ENCODE assay signal across 8 cellular contexts in genomic region chr9:97412628-97413382, GRCh38. TPM values are rescaled to one million over a fixed set of nuclear protein-coding genes. Genes with fewer than 3 reads are reported as not detected.
DNase-seq lines count a peak whose midpoint lies in the region; ATAC-seq, FAIRE-seq and TF ChIP-seq lines count a peak whose summit lies in the region.

No MANE protein-coding gene starts in this region.

- peak overlapping the region; percentile 82 for H3K4me3 Mint-ChIP-seq in activated CD8-positive, alpha-beta T cell treated with anti-CD3 and anti-CD28 coated beads, Interleukin-2, amount 10 ng/mL, durations not matched to agents 7 days and 5 days

- 100% methylated on average over 1 of the region's 16 CpGs for WGBS in trophoblast cell (ENCODE audit: extremely low coverage, insufficient coverage, insufficient read length)

- H3K18ac ChIP-seq in trophoblast cell (ENCODE audit: low read length) = no peak overlapping the region

- no peak for DNase-seq in AG04450 (ENCODE audit: low read depth, low spot score)
- DNase-seq in HTR-8/SVneo (ENCODE audit: insufficient read length, low spot score) = peak; percentile 22
- DNase-seq in activated CD8-positive, alpha-beta T cell treated with anti-CD3 and anti-CD28 coated beads, Interleukin-2, amount 10 ng/mL, durations not matched to agents 7 days and 5 days = no peak
- DNase-seq in cardiac muscle cell (ENCODE audit: low read depth in 1 of 2, low spot score in 1 of 2) = peak in 1 of 2 donors; percentile 6
- peak in 1 of 2 donors; percentile 12 for DNase-seq in trophoblast cell
- no peak for DNase-seq in NCI-H2171 (lab: John Stamatoyannopoulos, UW)

- H3K79me2 ChIP-seq in trophoblast cell (ENCODE audit: control insufficient read depth, insufficient read depth, low read length, poor library complexity) = peaks cover 1% of the 10 kb centered on the region

- no peaks in the 10 kb centered on the region; the same call in 1 of the 2 replicates for H3K9me3 ChIP-seq in AG04450 (ENCODE audit: control insufficient read depth, insufficient read depth, low read length)
- no peaks in the 10 kb centered on the region for H3K9me3 ChIP-seq in cardiac muscle cell (ENCODE audit: low read depth)
- H3K9me3 ChIP-seq in trophoblast cell (ENCODE audit: insufficient read depth, low read depth, low read length) = no peaks in the 10 kb centered on the region

- H2BK12ac ChIP-seq in trophoblast cell (ENCODE audit: low read length) = no peak overlapping the region

- H3K4ac ChIP-seq in trophoblast cell (ENCODE audit: low read depth, low read length) = no peak overlapping the region

- no peak overlapping the region for H2BK120ac ChIP-seq in trophoblast cell (ENCODE audit: insufficient read depth, low read length, poor library complexity)

- H3K4me1 ChIP-seq in cardiac muscle cell (ENCODE audit: low read depth) = no peaks in the 10 kb centered on the region
- no peaks in the 10 kb centered on the region for H3K4me1 ChIP-seq in trophoblast cell (ENCODE audit: control insufficient read depth in 1 of 2, insufficient read depth in 2 of 2, low read length in 2 of 2)

- H2AK5ac ChIP-seq in trophoblast cell (ENCODE audit: low read length) = no peak overlapping the region

- no peak overlapping the region for H3K9ac ChIP-seq in trophoblast cell (ENCODE audit: low read length)

- H3K79me1 ChIP-seq in trophoblast cell (ENCODE audit: low read length) = no peaks in the 10 kb centered on the region

- FAIRE-seq in HTR-8/SVneo (lab: Jason Lieb, UNC) = no peak

- no peak overlapping the region for H3K14ac ChIP-seq in trophoblast cell (ENCODE audit: low read length)

- CTCF ChIA-PET in AG04450 (lab: Charles Lee) = interaction anchor here (0.6 to 5.4 kb wide), 25 partner anchors 8 to 558 kb away, joined by 3 to 86 read pairs (median 4); no protein-coding TSS in a partner anchor
- CTCF ChIA-PET in activated CD8-positive, alpha-beta T cell treated with anti-CD3 and anti-CD28 coated beads, Interleukin-2, amount 10 ng/mL, durations not matched to agents 7 days and 5 days (lab: Charles Lee) = interaction anchor here (0.6 to 8.3 kb wide), 23 partner anchors 9 to 556 kb away, joined by 3 to 49 read pairs (median 4); partner anchors contain the start of genes NCBP1, TMOD1 and TSTD2

- H3K27me3 Mint-ChIP-seq in activated CD8-positive, alpha-beta T cell treated with anti-CD3 and anti-CD28 coated beads, Interleukin-2, amount 10 ng/mL, durations not matched to agents 7 days and 5 days (ENCODE audit: low read depth) = peaks cover 19% of the 10 kb centered on the region

- H3K4me3 ChIP-seq in AG04450 (ENCODE audit: low read depth, low read length) (peak overlapping the region; percentile 72), cardiac muscle cell (peak overlapping the region; percentile 88), trophoblast cell (ENCODE audit: low read depth, low read length) (peak overlapping the region; percentile 84)

- peak overlapping the region; percentile 85 for H2AFZ ChIP-seq in trophoblast cell (ENCODE audit: insufficient read depth, low read length, poor library complexity)

- POLR2A ChIA-PET in AG04450 (lab: Yijun Ruan, JAX) = interaction anchor here (1.8 kb wide), 1 partner anchor 186 kb away, joined by 4 read pairs; no protein-coding TSS in a partner anchor
- POLR2A ChIA-PET in activated CD8-positive, alpha-beta T cell treated with anti-CD3 and anti-CD28 coated beads, Interleukin-2, amount 10 ng/mL, durations not matched to agents 7 days and 5 days (lab: Charles Lee) = interaction anchor here (1.2 kb wide), 1 partner anchor 16 kb away, joined by 5 read pairs; no protein-coding TSS in a partner anchor

- H4K12ac ChIP-seq in trophoblast cell (ENCODE audit: low read depth, low read length) = peak overlapping the region; percentile 31

- no peak overlapping the region for H3K23ac ChIP-seq in trophoblast cell (ENCODE audit: low read length)

- H3K9me3 Mint-ChIP-seq in activated CD8-positive, alpha-beta T cell treated with anti-CD3 and anti-CD28 coated beads, Interleukin-2, amount 10 ng/mL, durations not matched to agents 7 days and 5 days (ENCODE audit: insufficient read depth) = no peaks in the 10 kb centered on the region

- H3K36me3 ChIP-seq in cardiac muscle cell = no peaks in the 10 kb centered on the region
- H3K36me3 ChIP-seq in trophoblast cell (ENCODE audit: control insufficient read depth in 1 of 2, insufficient read depth in 2 of 2, low read length in 2 of 2) = no peaks in the 10 kb centered on the region

- H3K27me3 ChIP-seq in AG04450 (ENCODE audit: control insufficient read depth, insufficient read depth, low read length) (peaks cover 10% of the 10 kb centered on the region), cardiac muscle cell (peaks cover 13% of the 10 kb centered on the region), trophoblast cell (ENCODE audit: insufficient read depth, low read length) (peaks cover 9% of the 10 kb centered on the region)

- peaks cover 28% of the 10 kb centered on the region for H3K4me1 Mint-ChIP-seq in activated CD8-positive, alpha-beta T cell treated with anti-CD3 and anti-CD28 coated beads, Interleukin-2, amount 10 ng/mL, durations not matched to agents 7 days and 5 days (ENCODE audit: low read depth)

- H2BK5ac ChIP-seq in trophoblast cell (ENCODE audit: low read depth, low read length, poor library complexity) = no peak overlapping the region

- peak overlapping the region; percentile 89 for H3K4me2 ChIP-seq in trophoblast cell (ENCODE audit: low read length)

- peak overlapping the region; percentile 51 for H3K27ac Mint-ChIP-seq in activated CD8-positive, alpha-beta T cell treated with anti-CD3 and anti-CD28 coated beads, Interleukin-2, amount 10 ng/mL, durations not matched to agents 7 days and 5 days

- H4K91ac ChIP-seq in trophoblast cell (ENCODE audit: low read depth, low read length) = no peak overlapping the region

- no peak for TF ChIP-seq CTCF in AG04450 (IDR thresholded peaks at IDR 0.05; ENCODE audit: low read depth, low read length)
- no peak for TF ChIP-seq CTCF in cardiac muscle cell (IDR thresholded peaks at IDR 0.05; ENCODE audit: low read depth, low read length)

- no peak overlapping the region for H3K27ac ChIP-seq in AG04450 (ENCODE audit: low read depth, low read length)
- H3K27ac ChIP-seq in cardiac muscle cell = no peak overlapping the region
- H3K27ac ChIP-seq in trophoblast cell (ENCODE audit: low read depth, low read length) = no peak overlapping the region

- no peaks in the 10 kb centered on the region for H3K36me3 Mint-ChIP-seq in activated CD8-positive, alpha-beta T cell treated with anti-CD3 and anti-CD28 coated beads, Interleukin-2, amount 10 ng/mL, durations not matched to agents 7 days and 5 days (ENCODE audit: low read depth)

- ATAC-seq in GM18868 (IDR thresholded peaks at IDR 0.05; ENCODE audit: unreplicated experiment) (peak; percentile 29), HG03469 (IDR thresholded peaks at IDR 0.05; ENCODE audit: unreplicated experiment) (no peak)
- ATAC-seq in activated CD8-positive, alpha-beta T cell treated with anti-CD3 and anti-CD28 coated beads, Interleukin-2, amount 10 ng/mL, durations not matched to agents 7 days and 5 days = no peak

- H4K8ac ChIP-seq in trophoblast cell (ENCODE audit: low read depth, low read length) = peak overlapping the region; percentile 78

RNA-seq across cellular contexts. Expression of gene TDRD7, which starts 0.9 kb away (rescaled TPM):
- polyA plus RNA-seq in AG04450 (2011; rRNA removed) = 7.3 and 8.2 TPM in 2 replicates
- 5.3 and 7.0 TPM in 2 replicates for polyA minus RNA-seq in AG04450 (2011; rRNA and poly(A)+ RNA removed)
- 1 to 10 TPM; 9.3 to 9.6 TPM for total RNA-seq in activated CD8-positive, alpha-beta T cell treated with anti-CD3 and anti-CD28 coated beads, Interleukin-2, amount 10 ng/mL, durations not matched to agents 7 days and 5 days
- total RNA-seq in cardiac muscle cell = 3.3 and 4.5 TPM in 2 replicates
- 2.8 and 4.2 TPM in 2 replicates for polyA plus RNA-seq in cardiac muscle cell
- 3.1 and 3.3 TPM in 2 replicates for polyA plus RNA-seq in trophoblast cell (2013)
